ENCODE assay signal across 15 cellular contexts in genomic region chr3:59774613-59775012, GRCh38.
A peak's percentile ranks its signal among the peaks of the same experiment; 100 is the strongest.
DNase-seq lines count a peak whose midpoint lies in the region; ATAC-seq, FAIRE-seq and TF ChIP-seq lines count a peak whose summit lies in the region.
"Had no signal": no experiment of that assay in that cellular context is flagged by ENCODE, and none has a peak within 500 bp of the region (broad histone marks: within the 10 kb centered on the region; RNA-seq: fewer than 3 reads in every experiment).

No MANE protein-coding gene starts in this region.

- peaks cover 52% of the 10 kb centered on the region for H3K4me1 Mint-ChIP-seq in activated T-cell treated with anti-CD3 and anti-CD28 coated beads, Interleukin-2, amount 50 U/mL, for 24 hours (ENCODE audit: low read depth)

- no peaks in the 10 kb centered on the region for H3K36me3 Mint-ChIP-seq in activated T-cell treated with anti-CD3 and anti-CD28 coated beads, Interleukin-2, amount 50 U/mL, for 24 hours (ENCODE audit: low read depth)
- H3K36me3 Mint-ChIP-seq: activated naive CD8-positive, alpha-beta T cell treated with anti-CD3 and anti-CD28 coated beads for 36 hours; stimulated activated naive B cell treated with anti-CD40 and anti-IgM and Interleukin-4, amounts not matched to agents 10 μg/mL and 1 μg/mL and 100 μg/mL, for 72 hours had no signal

- H2AFZ ChIP-seq in hepatocyte, result no peak overlapping the region
- H2AFZ ChIP-seq: parathyroid adenoma had no signal

- H3K4me3 ChIP-seq in AG10803 (ENCODE audit: low read length), result no peak overlapping the region
- H3K4me3 ChIP-seq in MG63, result no peak overlapping the region
- H3K4me3 ChIP-seq in bronchial epithelial cell (ENCODE audit: low read depth, low read length), result no peak overlapping the region
- no peak overlapping the region for H3K4me3 ChIP-seq in hepatocyte

- no peak for ATAC-seq in HG03378 (IDR thresholded peaks at IDR 0.05; ENCODE audit: unreplicated experiment)
- ATAC-seq: stimulated activated naive B cell treated with anti-CD40 and anti-IgM and Interleukin-4, amounts not matched to agents 10 μg/mL and 1 μg/mL and 100 μg/mL, for 72 hours had no signal

- H3K27me3 ChIP-seq in MG63, result no peaks in the 10 kb centered on the region
- H3K27me3 ChIP-seq in bronchial epithelial cell (ENCODE audit: control insufficient read depth, insufficient read depth, low read length), result no peaks in the 10 kb centered on the region
- H3K27me3 ChIP-seq in hepatocyte, result no peaks in the 10 kb centered on the region

- peaks cover 19% of the 10 kb centered on the region for H3K27me3 Mint-ChIP-seq in activated T-cell treated with anti-CD3 and anti-CD28 coated beads, Interleukin-2, amount 50 U/mL, for 24 hours
- H3K27me3 Mint-ChIP-seq: stimulated activated naive B cell treated with anti-CD40 and anti-IgM and Interleukin-4, amounts not matched to agents 10 μg/mL and 1 μg/mL and 100 μg/mL, for 72 hours had no signal

- 64% methylated on average over 5 of the region's 5 CpGs for WGBS in hepatocyte (ENCODE audit: low lambda C conversion rate, missing lambda C conversion rate)

- DNase-seq in AG10803 (ENCODE audit: low read depth) (peak; percentile 93), MG63 (peak; percentile 52), bronchial epithelial cell (ENCODE audit: low read depth) (peak; percentile 60), non-pigmented ciliary epithelial cell (ENCODE audit: low read depth) (peak; percentile 66), HK-2 (ENCODE audit: unreplicated experiment) (no peak), hepatocyte (ENCODE audit: low spot score) (no peak)
- DNase-seq in activated T-cell treated with anti-CD3 and anti-CD28 coated beads, Interleukin-2, amount 50 U/mL, for 24 hours, result no peak
- DNase-seq: activated naive CD8-positive, alpha-beta T cell treated with anti-CD3 and anti-CD28 coated beads for 36 hours; effector CD8-positive, alpha-beta T cell; Kasumi-1; mesendoderm; stimulated activated CD4-positive, alpha-beta T cell treated with anti-CD3 and anti-CD28 coated beads, Interleukin-2, amount 100 ng/mL, for 48 hours; stimulated activated naive B cell treated with anti-CD40 and anti-IgM and Interleukin-4, amounts not matched to agents 10 μg/mL and 1 μg/mL and 100 μg/mL, for 72 hours had no signal

- H3K9me3 ChIP-seq in MG63 (no peaks in the 10 kb centered on the region), hepatocyte (ENCODE audit: low read depth) (no peaks in the 10 kb centered on the region)

- no peak for FAIRE-seq in bronchial epithelial cell (lab: Jason Lieb, UNC)

- no peak overlapping the region for H3K27ac Mint-ChIP-seq in activated T-cell treated with anti-CD3 and anti-CD28 coated beads, Interleukin-2, amount 50 U/mL, for 24 hours
- H3K27ac Mint-ChIP-seq: activated naive CD8-positive, alpha-beta T cell treated with anti-CD3 and anti-CD28 coated beads for 36 hours; stimulated activated naive B cell treated with anti-CD40 and anti-IgM and Interleukin-4, amounts not matched to agents 10 μg/mL and 1 μg/mL and 100 μg/mL, for 72 hours had no signal

- H3K79me2 ChIP-seq in hepatocyte, result no peaks in the 10 kb centered on the region
- H3K79me2 ChIP-seq: parathyroid adenoma had no signal

- H3K4me2 ChIP-seq in hepatocyte, result no peak overlapping the region

- no peak overlapping the region for H3K27ac ChIP-seq in hepatocyte
- H3K27ac ChIP-seq: parathyroid adenoma had no signal

- no peaks in the 10 kb centered on the region for H3K9me2 ChIP-seq in hepatocyte (replicated peaks; ENCODE audit: insufficient read depth)

- H3K4me1 ChIP-seq in hepatocyte (ENCODE audit: insufficient read depth), result peaks cover 11% of the 10 kb centered on the region
- H3K4me1 ChIP-seq: parathyroid adenoma had no signal

- H3K4me3 Mint-ChIP-seq in activated T-cell treated with anti-CD3 and anti-CD28 coated beads, Interleukin-2, amount 50 U/mL, for 24 hours, result no peak overlapping the region
- H3K4me3 Mint-ChIP-seq: activated naive CD8-positive, alpha-beta T cell treated with anti-CD3 and anti-CD28 coated beads for 36 hours; stimulated activated naive B cell treated with anti-CD40 and anti-IgM and Interleukin-4, amounts not matched to agents 10 μg/mL and 1 μg/mL and 100 μg/mL, for 72 hours had no signal

- H3K36me3 ChIP-seq in MG63, result no peaks in the 10 kb centered on the region
- H3K36me3 ChIP-seq in bronchial epithelial cell (ENCODE audit: control insufficient read depth, insufficient read depth, low read length), result no peaks in the 10 kb centered on the region
- no peaks in the 10 kb centered on the region for H3K36me3 ChIP-seq in hepatocyte (replicated peaks; ENCODE audit: insufficient read depth, low read depth)

- H4K20me1 ChIP-seq in hepatocyte (ENCODE audit: insufficient read depth, poor library complexity, severe bottlenecking), result no peaks in the 10 kb centered on the region

- TF ChIP-seq CTCF in AG10803 (conservative IDR thresholded peaks at IDR 0.05; ENCODE audit: low read length), result no peak
- no peak for TF ChIP-seq CTCF in bronchial epithelial cell (IDR thresholded peaks at IDR 0.05; ENCODE audit: insufficient read depth, low read length, severe bottlenecking)
- TF ChIP-seq CTCF in hepatocyte (IDR thresholded peaks at IDR 0.05; ENCODE audit: poor library complexity), result no peak

- peaks cover 3% of the 10 kb centered on the region for H3K9me3 Mint-ChIP-seq in activated T-cell treated with anti-CD3 and anti-CD28 coated beads, Interleukin-2, amount 50 U/mL, for 24 hours
- H3K9me3 Mint-ChIP-seq: activated naive CD8-positive, alpha-beta T cell treated with anti-CD3 and anti-CD28 coated beads for 36 hours; stimulated activated naive B cell treated with anti-CD40 and anti-IgM and Interleukin-4, amounts not matched to agents 10 μg/mL and 1 μg/mL and 100 μg/mL, for 72 hours had no signal

Comparison
In these comparisons a context has a peak if more than half of its experiments do, and no peak if none do; other contexts are left out.
1. DNase-seq: peak in AG10803 (single experiment), MG63 (single experiment), bronchial epithelial cell (single experiment) and non-pigmented ciliary epithelial cell (single experiment); none in HK-2 (single experiment), hepatocyte (single experiment) and activated T-cell treated with anti-CD3 and anti-CD28 coated beads, Interleukin-2, amount 50 U/mL, for 24 hours (single experiment).